ENCODE assay signal across 8 cellular contexts in the genomic region with DNA sequence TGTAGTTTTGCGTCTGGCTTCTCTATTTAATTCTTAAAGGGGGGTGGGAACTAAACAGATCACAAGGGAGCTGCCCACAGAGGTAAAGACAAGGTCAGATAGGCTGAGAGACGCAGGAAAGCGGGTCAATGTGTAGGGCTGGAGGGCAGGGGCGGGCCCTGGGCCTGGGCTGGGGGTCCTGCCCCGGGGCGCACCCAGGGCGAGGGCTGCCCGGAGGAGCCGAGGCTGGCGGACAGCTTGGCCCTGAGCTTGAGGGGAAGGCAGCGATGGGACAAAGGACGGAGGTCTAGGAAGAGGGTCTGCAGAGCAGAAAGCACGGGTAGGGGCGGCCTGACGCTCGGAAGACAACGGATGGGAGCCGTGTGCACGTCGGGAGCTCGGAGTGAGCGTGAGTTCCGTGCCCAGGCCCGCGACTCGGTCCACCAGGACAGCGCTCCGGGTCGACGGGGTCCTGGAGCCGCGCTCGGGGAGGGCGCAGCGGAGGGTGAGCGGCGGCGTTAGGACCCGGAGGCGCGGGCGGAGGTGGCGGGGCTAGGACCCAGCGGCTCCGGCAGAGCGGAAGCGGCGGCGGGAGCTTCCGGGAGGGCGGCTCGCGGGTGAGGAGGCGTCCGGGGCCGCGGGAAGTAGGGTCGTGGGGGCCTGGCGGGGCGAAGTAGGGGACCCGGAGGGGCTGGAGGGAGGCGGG. TPM values are rescaled to one million over a fixed set of nuclear protein-coding genes. Genes with fewer than 3 reads are reported as not detected.
DNase-seq lines count a peak whose midpoint lies in the region; ATAC-seq and TF ChIP-seq lines count a peak whose summit lies in the region.
"Not testable (repeated sequence)": the region's sequence is repeated elsewhere in the genome, so short reads cannot be mapped to it uniquely, and the experiment has no call there.

No MANE protein-coding gene starts in this region.

- peaks cover 14% of the 10 kb centered on the region for H3K4me1 Mint-ChIP-seq in activated T-helper 2 cell treated with anti-CD3 and anti-CD28 coated beads, Interferon-gamma antibody, Interleukin-2, Interleukin-4, amounts not matched to agents 10 μg/mL and 5 μg/mL and 100 μg/mL, durations not matched to agents 14 hours and 24 hours and 36 hours (ENCODE audit: low read depth)
- peaks cover 12 to 23% of the 10 kb centered on the region in 2 donors for H3K4me1 Mint-ChIP-seq in effector memory CD8-positive, alpha-beta T cell (ENCODE audit: low read depth in 2 of 2)

- intact Hi-C loops in activated T-helper 2 cell treated with anti-CD3 and anti-CD28 coated beads, Interferon-gamma antibody, Interleukin-2, Interleukin-4, amounts not matched to agents 10 μg/mL and 5 μg/mL and 100 μg/mL, durations not matched to agents 14 hours and 24 hours and 36 hours (cut with micrococcal nuclease), result not testable (repeated sequence)

- not testable (repeated sequence) for DNase-seq in HFF-Myc (ENCODE audit: extremely low read depth, low read depth)
- DNase-seq in activated T-helper 2 cell treated with anti-CD3 and anti-CD28 coated beads, Interferon-gamma antibody, Interleukin-2, Interleukin-4, amounts not matched to agents 10 μg/mL and 5 μg/mL and 100 μg/mL, durations not matched to agents 14 hours and 24 hours and 36 hours (ENCODE audit: low spot score), result peak; percentile 72
- DNase-seq in effector memory CD8-positive, alpha-beta T cell, result peak; percentile 63 to 74 (median 73)
- DNase-seq in iris pigment epithelial cell (ENCODE audit: low read depth) (peak; percentile 72), pons (ENCODE audit: low spot score) (peak; percentile 47)
- peak; percentile 88 for DNase-seq in stimulated activated CD8-positive, alpha-beta memory T cell treated with anti-CD3 and anti-CD28 coated beads, Interleukin-4, amount 100 ng/mL, for 48 hours

- H3K9me3 Mint-ChIP-seq in activated T-helper 2 cell treated with anti-CD3 and anti-CD28 coated beads, Interferon-gamma antibody, Interleukin-2, Interleukin-4, amounts not matched to agents 10 μg/mL and 5 μg/mL and 100 μg/mL, durations not matched to agents 14 hours and 24 hours and 36 hours; effector memory CD8-positive, alpha-beta T cell: not testable (repeated sequence)

- peak overlapping the region; percentile 91 for H3K4me3 Mint-ChIP-seq in activated T-helper 2 cell treated with anti-CD3 and anti-CD28 coated beads, Interferon-gamma antibody, Interleukin-2, Interleukin-4, amounts not matched to agents 10 μg/mL and 5 μg/mL and 100 μg/mL, durations not matched to agents 14 hours and 24 hours and 36 hours (ENCODE audit: low read depth)
- peak overlapping the region; percentile 81 to 85 for H3K4me3 Mint-ChIP-seq in effector memory CD8-positive, alpha-beta T cell

- ATAC-seq in SK-N-SH treated with all-trans-retinoic acid at 6 μM for 48 hours, result not testable (repeated sequence)
- ATAC-seq in effector memory CD8-positive, alpha-beta T cell (replicated peaks), result peak; percentile 26

- H3K27ac Mint-ChIP-seq in activated T-helper 2 cell treated with anti-CD3 and anti-CD28 coated beads, Interferon-gamma antibody, Interleukin-2, Interleukin-4, amounts not matched to agents 10 μg/mL and 5 μg/mL and 100 μg/mL, durations not matched to agents 14 hours and 24 hours and 36 hours, result peak overlapping the region; percentile 82
- peak overlapping the region; percentile 85 to 92 for H3K27ac Mint-ChIP-seq in effector memory CD8-positive, alpha-beta T cell

- H3K4me3 ChIP-seq in HFF-Myc (replicated peaks; ENCODE audit: low read depth, low read length), result peak overlapping the region; percentile 57

- not testable (repeated sequence) for H3K36me3 Mint-ChIP-seq in activated T-helper 2 cell treated with anti-CD3 and anti-CD28 coated beads, Interferon-gamma antibody, Interleukin-2, Interleukin-4, amounts not matched to agents 10 μg/mL and 5 μg/mL and 100 μg/mL, durations not matched to agents 14 hours and 24 hours and 36 hours (ENCODE audit: low read depth); effector memory CD8-positive, alpha-beta T cell (ENCODE audit: insufficient read depth)

- peak overlapping the region; percentile 88 for H3K27ac ChIP-seq in C4-2B

- not testable (repeated sequence) for TF ChIP-seq CTCF in C4-2B (conservative IDR thresholded peaks at IDR 0.05); HFF-Myc (IDR thresholded peaks at IDR 0.05; ENCODE audit: low read depth, low read length, missing control alignments)

- not testable (repeated sequence) for H3K27me3 Mint-ChIP-seq in activated T-helper 2 cell treated with anti-CD3 and anti-CD28 coated beads, Interferon-gamma antibody, Interleukin-2, Interleukin-4, amounts not matched to agents 10 μg/mL and 5 μg/mL and 100 μg/mL, durations not matched to agents 14 hours and 24 hours and 36 hours (ENCODE audit: low read depth); effector memory CD8-positive, alpha-beta T cell

TF ChIP-seq in SK-N-SH treated with all-trans-retinoic acid at 6 μM for 48 hours, 23 proteins besides CTCF, POLR2A, EP300 and RAD21:
- TF ChIP-seq ZFP3 (CRISPR knock-in tag; IDR thresholded peaks at IDR 0.05), result 0 out of 2 replicates have a peak, but pooled peaks have one; percentile 46

RNA-seq across cellular contexts. Expression of a gene that starts 43.4 kb away (rescaled TPM):
- 25.3 and 27.0 TPM in 2 replicates for total RNA-seq in activated T-helper 2 cell treated with anti-CD3 and anti-CD28 coated beads, Interferon-gamma antibody, Interleukin-2, Interleukin-4, amounts not matched to agents 10 μg/mL and 5 μg/mL and 100 μg/mL, durations not matched to agents 14 hours and 24 hours and 36 hours
